In genomic region chr2:217451634-217452033, GRCh38 we compare ENCODE assay signal across 15 cellular contexts.
A peak's percentile ranks its signal among the peaks of the same experiment; 100 is the strongest.
DNase-seq lines count a peak whose midpoint lies in the region; ATAC-seq and TF ChIP-seq lines count a peak whose summit lies in the region.
"Had no signal": no experiment of that assay in that cellular context is flagged by ENCODE, and none has a peak within 500 bp of the region (broad histone marks: within the 10 kb centered on the region; RNA-seq: fewer than 3 reads in every experiment).

No MANE protein-coding gene starts in this region.

- intact Hi-C loops in spleen (cut with DNase I; ENCODE audit: low total_unique reads), result no loop called here

- no peak for TF ChIP-seq POLR2A in spleen (IDR thresholded peaks at IDR 0.05)

- H3K36me3 ChIP-seq in brain microvascular endothelial cell (replicated peaks) (no peaks in the 10 kb centered on the region), spleen (no peaks in the 10 kb centered on the region)
- H3K36me3 ChIP-seq: BLaER1 treated with 17β-estradiol and CSF1 and Interleukin-3, amounts not matched to agents 10 nM and 100 nM; upper lobe of right lung had no signal

- no peak for TF ChIP-seq CTCF in brain microvascular endothelial cell (IDR thresholded peaks at IDR 0.05; ENCODE audit: low read depth, low read length, missing control alignments)
- no peak for TF ChIP-seq CTCF in spleen (IDR thresholded peaks at IDR 0.05 in 8 of 11, conservative IDR thresholded peaks at IDR 0.05 in 3 of 11)

- in situ Hi-C loops in brain microvascular endothelial cell (cut with HindIII; ENCODE audit: low pct_ligation_motif_present, low sequenced_read_pairs), result no loop called here

- DNase-seq in AG08396 (ENCODE audit: low spot score) (peak; percentile 41), HT-29 (ENCODE audit: low spot score) (peak; percentile 60), brain microvascular endothelial cell (peak; percentile 47), left kidney (ENCODE audit: low read depth, low spot score) (peak; percentile 32), spleen (no peak), AML-193 (lab: John Stamatoyannopoulos, UW) (no peak), cerebellum (ENCODE audit: low spot score) (no peak)
- DNase-seq: dermis blood vessel endothelial cell; foreskin melanocyte; NCI-H2171; psoas muscle; stimulated activated CD4-positive, alpha-beta T cell treated with anti-CD3 and anti-CD28 coated beads, Interleukin-1b, Interleukin-23, amount 100 ng/mL, for 48 hours; upper lobe of right lung had no signal

- H3K9me3 ChIP-seq in spleen, result no peaks in the 10 kb centered on the region
- H3K9me3 ChIP-seq: BLaER1 treated with 17β-estradiol and CSF1 and Interleukin-3, amounts not matched to agents 10 nM and 100 nM; psoas muscle; upper lobe of right lung had no signal

- ATAC-seq in GM18520 (IDR thresholded peaks at IDR 0.05; ENCODE audit: unreplicated experiment), result no peak
- ATAC-seq: upper lobe of right lung had no signal

- 79 to 89% (median 84%) methylated on average over 4 of the region's 4 CpGs for WGBS in spleen, 5 donors

- no peaks in the 10 kb centered on the region for H3K4me1 ChIP-seq in spleen
- H3K4me1 ChIP-seq: BLaER1 treated with 17β-estradiol and CSF1 and Interleukin-3, amounts not matched to agents 10 nM and 100 nM; psoas muscle; upper lobe of right lung had no signal

- no peak overlapping the region for H3K27ac ChIP-seq in brain microvascular endothelial cell
- H3K27ac ChIP-seq in spleen, result no peak overlapping the region
- H3K27ac ChIP-seq: BLaER1 treated with 17β-estradiol and CSF1 and Interleukin-3, amounts not matched to agents 10 nM and 100 nM; psoas muscle; upper lobe of right lung had no signal

- no peaks in the 10 kb centered on the region for H3K27me3 ChIP-seq in brain microvascular endothelial cell (replicated peaks)
- no peaks in the 10 kb centered on the region for H3K27me3 ChIP-seq in spleen (replicated peaks in 1 of 7)
- H3K27me3 ChIP-seq: upper lobe of right lung had no signal

- H3K4me3 ChIP-seq in brain microvascular endothelial cell (ENCODE audit: low read depth, low read length) (no peak overlapping the region), spleen (no peak overlapping the region)
- H3K4me3 ChIP-seq: BLaER1 treated with 17β-estradiol and CSF1 and Interleukin-3, amounts not matched to agents 10 nM and 100 nM; psoas muscle; upper lobe of right lung had no signal

Comparison
In these comparisons a context has a peak if more than half of its experiments do, and no peak if none do; other contexts are left out.
1. DNase-seq: peak in AG08396 (single experiment), HT-29 (single experiment), brain microvascular endothelial cell (single experiment) and left kidney (single experiment); none in spleen (single experiment), AML-193 (0 of 2) and cerebellum (single experiment).